Comparison of ENCODE assay signal across 13 cellular contexts in genomic region chr2:144671695-144672094, GRCh38.
A peak's percentile ranks its signal among the peaks of the same experiment; 100 is the strongest.
DNase-seq lines count a peak whose midpoint lies in the region; ATAC-seq and TF ChIP-seq lines count a peak whose summit lies in the region.
"Had no signal": no experiment of that assay in that cellular context is flagged by ENCODE, and none has a peak within 500 bp of the region (broad histone marks: within the 10 kb centered on the region; RNA-seq: fewer than 3 reads in every experiment).

No MANE protein-coding gene starts in this region.

- intact Hi-C loops in left ventricle myocardium superior (cut with micrococcal nuclease), result no loop called here

- H3K9me3 ChIP-seq in subcutaneous abdominal adipose tissue (ENCODE audit: control insufficient read depth in 5 of 5, low read length in 5 of 5), result no peaks in the 10 kb centered on the region
- H3K9me3 ChIP-seq: SK-N-SH had no signal

- no peaks in the 10 kb centered on the region for H3K36me3 Mint-ChIP-seq in effector memory CD8-positive, alpha-beta T cell (ENCODE audit: insufficient read depth)
- H3K36me3 Mint-ChIP-seq: IgD-negative memory B cell had no signal

- H3K27me3 ChIP-seq in subcutaneous abdominal adipose tissue (ENCODE audit: control insufficient read depth in 5 of 5, insufficient read depth in 4 of 5, low read length in 5 of 5), result no peaks in the 10 kb centered on the region

- TF ChIP-seq CTCF in GM13976 (IDR thresholded peaks at IDR 0.05; ENCODE audit: borderline replicate concordance, control extremely low read depth, extremely low read depth, insufficient read depth, missing control alignments), result no peak

- no peaks in the 10 kb centered on the region for H3K4me1 Mint-ChIP-seq in effector memory CD8-positive, alpha-beta T cell (ENCODE audit: low read depth in 2 of 2)
- H3K4me1 Mint-ChIP-seq: endodermal cell had no signal

- peak; percentile 16 for DNase-seq in NCI-H2107 treated with DMSO at 0.1 percent for 48 hours (lab: John Stamatoyannopoulos, UW; ENCODE audit: unreplicated experiment)
- no peak for DNase-seq in NCI-H2107 (lab: John Stamatoyannopoulos, UW)
- DNase-seq in SKM-1 treated with dmso at 0.1 percent for 144 hours (lab: John Stamatoyannopoulos, UW; ENCODE audit: unreplicated experiment), result peak; percentile 59
- no peak for DNase-seq in left ventricle myocardium superior
- DNase-seq in effector memory CD8-positive, alpha-beta T cell, result no peak
- DNase-seq in GM13976 (ENCODE audit: low spot score), result no peak
- DNase-seq: activated CD8-positive, alpha-beta T cell treated with anti-CD3 and anti-CD28 coated beads, Interleukin-2, amount 10 ng/mL, durations not matched to agents 7 days and 5 days; endodermal cell; SK-N-SH; small intestine had no signal

- H3K9ac ChIP-seq in subcutaneous abdominal adipose tissue (ENCODE audit: low read length in 5 of 5), result no peak overlapping the region
- H3K9ac ChIP-seq: SK-N-SH had no signal

- ATAC-seq in left ventricle myocardium superior, result peak; percentile 73
- no peak for ATAC-seq in GM18511 (IDR thresholded peaks at IDR 0.05; ENCODE audit: unreplicated experiment)
- ATAC-seq in effector memory CD8-positive, alpha-beta T cell (replicated peaks), result no peak
- ATAC-seq: activated CD8-positive, alpha-beta T cell treated with anti-CD3 and anti-CD28 coated beads, Interleukin-2, amount 10 ng/mL, durations not matched to agents 7 days and 5 days had no signal

- no peaks in the 10 kb centered on the region for H3K4me1 ChIP-seq in subcutaneous abdominal adipose tissue (ENCODE audit: control insufficient read depth in 5 of 5, insufficient read depth in 5 of 5, low read length in 5 of 5)

- no peaks in the 10 kb centered on the region for H3K9me3 Mint-ChIP-seq in effector memory CD8-positive, alpha-beta T cell
- H3K9me3 Mint-ChIP-seq: endodermal cell had no signal

- H3K27me3 Mint-ChIP-seq in effector memory CD8-positive, alpha-beta T cell, result no peaks in the 10 kb centered on the region
- H3K27me3 Mint-ChIP-seq: IgD-negative memory B cell had no signal

- no peaks in the 10 kb centered on the region for H3K36me3 ChIP-seq in subcutaneous abdominal adipose tissue (ENCODE audit: control insufficient read depth in 5 of 5, insufficient read depth in 5 of 5, low read length in 5 of 5)

- H3K27ac ChIP-seq in subcutaneous abdominal adipose tissue (ENCODE audit: low read depth, low read length), result peak overlapping the region; percentile 32

- no peak overlapping the region for H3K27ac Mint-ChIP-seq in effector memory CD8-positive, alpha-beta T cell
- H3K27ac Mint-ChIP-seq: activated CD8-positive, alpha-beta T cell treated with anti-CD3 and anti-CD28 coated beads, Interleukin-2, amount 10 ng/mL, durations not matched to agents 7 days and 5 days; endodermal cell; IgD-negative memory B cell had no signal

- no peak overlapping the region for H3K4me3 ChIP-seq in subcutaneous abdominal adipose tissue (ENCODE audit: low read depth in 1 of 5, low read length in 5 of 5)

- in situ Hi-C loops in GM13976 (cut with MboI; ENCODE audit: low sequenced_read_pairs, unreplicated experiment), result no loop called here

- no peak overlapping the region for H3K4me3 Mint-ChIP-seq in effector memory CD8-positive, alpha-beta T cell
- H3K4me3 Mint-ChIP-seq: activated CD8-positive, alpha-beta T cell treated with anti-CD3 and anti-CD28 coated beads, Interleukin-2, amount 10 ng/mL, durations not matched to agents 7 days and 5 days; endodermal cell; IgD-negative memory B cell had no signal

Comparison
In these comparisons a context has a peak if more than half of its experiments do, and no peak if none do; other contexts are left out.
1. DNase-seq: peak in NCI-H2107 treated with DMSO at 0.1 percent for 48 hours (single experiment) and SKM-1 treated with dmso at 0.1 percent for 144 hours (single experiment); none in NCI-H2107 (single experiment), left ventricle myocardium superior (single experiment), effector memory CD8-positive, alpha-beta T cell (0 of 3) and GM13976 (single experiment).